ENCODE assay signal across 11 cellular contexts in the genomic region with DNA sequence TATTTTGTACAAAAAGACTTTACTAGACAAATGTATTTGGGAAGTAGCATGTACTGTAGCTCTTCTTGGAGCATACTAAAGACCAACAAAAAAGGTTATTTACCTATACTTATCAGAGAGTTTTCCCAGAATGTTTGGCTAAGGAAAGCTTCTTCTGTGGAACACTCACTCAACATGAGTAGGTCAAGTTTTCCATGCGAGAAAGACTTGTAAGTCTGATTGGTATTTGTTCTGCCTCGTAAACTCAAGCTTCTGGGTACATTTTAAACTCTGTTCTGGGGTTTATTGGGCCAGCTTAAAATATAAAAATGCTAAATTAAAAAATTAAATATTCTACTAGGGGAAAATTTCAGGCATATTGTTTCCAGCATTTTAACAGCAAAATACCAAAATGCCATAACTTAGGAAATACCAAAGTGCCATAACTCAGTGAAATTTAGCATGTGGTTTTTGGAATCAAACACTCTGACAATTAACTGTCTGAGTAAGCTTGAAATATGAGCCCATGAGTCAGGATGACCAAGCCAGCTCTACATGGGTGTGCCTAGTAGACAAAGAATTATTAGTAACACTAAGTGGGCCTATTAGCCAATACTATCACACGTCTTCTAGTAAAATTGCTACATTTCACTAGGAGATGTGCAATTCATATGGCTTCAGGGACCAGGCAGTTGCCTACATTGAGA.
DNase-seq lines count a peak whose midpoint lies in the region; ATAC-seq and TF ChIP-seq lines count a peak whose summit lies in the region.
"Had no signal": no experiment of that assay in that cellular context is flagged by ENCODE, and none has a peak within 500 bp of the region (broad histone marks: within the 10 kb centered on the region; RNA-seq: fewer than 3 reads in every experiment).

No MANE protein-coding gene starts in this region.

- TF ChIP-seq CTCF in AG04449 (IDR thresholded peaks at IDR 0.05; ENCODE audit: insufficient read depth, low read length, missing control alignments) (no peak), WERI-Rb-1 (IDR thresholded peaks at IDR 0.05; ENCODE audit: low read depth, low read length) (no peak)

- CTCF ChIA-PET in AG04449 (lab: Yijun Ruan, JAX) = interaction anchor here (0.9 to 3.2 kb wide), 7 partner anchors 9 to 198 kb away, joined by 3 to 13 read pairs (median 4); partner anchors contain the start of gene SERPINE2

- H3K27ac ChIP-seq in WERI-Rb-1 = no peak overlapping the region

- H3K9me3 ChIP-seq in WERI-Rb-1 (ENCODE audit: severe bottlenecking) = no peaks in the 10 kb centered on the region

- H3K27me3 ChIP-seq in WERI-Rb-1 (ENCODE audit: insufficient read depth, low read depth, severe bottlenecking) = no peaks in the 10 kb centered on the region

- no peak overlapping the region for H3K4me3 ChIP-seq in AG04449 (ENCODE audit: low read depth, low read length)
- H3K4me3 ChIP-seq in WERI-Rb-1 (ENCODE audit: low read depth, low read length) = no peak overlapping the region
- H3K4me3 ChIP-seq: K562 had no signal

- DNase-seq in AG04449 (ENCODE audit: low read depth, low spot score) (peak; percentile 73), HS-5 (ENCODE audit: low read depth) (peak; percentile 98), astrocyte of the hippocampus (ENCODE audit: low read depth, low spot score) (peak; percentile 72), kidney glomerular epithelial cell (lab: John Stamatoyannopoulos, UW) (peak; percentile 78), WERI-Rb-1 (no peak), NCI-H526 treated with DMSO at 0.1 percent for 48 hours (lab: John Stamatoyannopoulos, UW) (no peak), medulla oblongata (ENCODE audit: extremely low spot score) (no peak)
- DNase-seq: activated CD4-positive, alpha-beta T cell treated with anti-CD3 and anti-CD28 coated beads, Interleukin-2, amount 10 ng/mL, durations not matched to agents 7 days and 5 days; nucleus accumbens had no signal

- H3K36me3 ChIP-seq in WERI-Rb-1 = no peaks in the 10 kb centered on the region

- POLR2A ChIA-PET in AG04449 (lab: Yijun Ruan, JAX) = interaction anchor here (0.7 to 2.9 kb wide), 6 partner anchors 11 to 77 kb away, joined by 3 to 26 read pairs (median 5); partner anchors contain the start of gene SERPINE2

- no peak for ATAC-seq in HG03045 (IDR thresholded peaks at IDR 0.05; ENCODE audit: unreplicated experiment)
- ATAC-seq: K562 had no signal

Comparison
In these comparisons a context has a peak if more than half of its experiments do, and no peak if none do; other contexts are left out.
1. DNase-seq: peak in AG04449 (single experiment), HS-5 (single experiment), astrocyte of the hippocampus (single experiment) and kidney glomerular epithelial cell (single experiment); none in WERI-Rb-1 (single experiment), NCI-H526 treated with DMSO at 0.1 percent for 48 hours (single experiment) and medulla oblongata (single experiment).